In genomic region chr3:8942746-8943488, GRCh38 we compare ENCODE assay signal across 37 cellular contexts.
"Had no signal": no experiment of that assay in that cellular context is flagged by ENCODE, and none has a peak within 500 bp of the region (broad histone marks: within the 10 kb centered on the region; RNA-seq: fewer than 3 reads in every experiment).

No MANE protein-coding gene starts in this region.

- H3K27ac Mint-ChIP-seq: activated naive CD4-positive, alpha-beta T cell treated with anti-CD3 and anti-CD28 coated beads for 36 hours; activated naive CD4-positive, alpha-beta T cell treated with anti-CD3 and anti-CD28 coated beads, Interleukin-2, amount 10 ng/mL, durations not matched to agents 7 days and 5 days; activated naive CD4-positive, alpha-beta T cell treated with anti-CD3 and anti-CD28 coated beads, Interleukin-2, amount 50 U/mL, for 24 hours; activated naive CD4-positive, alpha-beta T cell treated with anti-CD3 and anti-CD28 coated beads, Interleukin-2, amount 50 U/mL, for 72 hours; activated naive CD8-positive, alpha-beta T cell; activated naive CD8-positive, alpha-beta T cell treated with anti-CD3 and anti-CD28 coated beads for 36 hours; activated naive CD8-positive, alpha-beta T cell treated with anti-CD3 and anti-CD28 coated beads, Interleukin-2, amount 10 ng/mL, durations not matched to agents 7 days and 5 days; activated naive CD8-positive, alpha-beta T cell treated with anti-CD3 and anti-CD28 coated beads, Interleukin-2, amount 50 U/mL, for 24 hours; activated T-cell treated with anti-CD3 and anti-CD28 coated beads, Interleukin-2, amount 50 U/mL, for 24 hours; activated T-cell treated with anti-CD3 and anti-CD28 coated beads, Interleukin-2, amount 50 U/mL, for 72 hours; activated T-helper 1 cell treated with anti-CD3 and anti-CD28 coated beads, Interleukin-12 subunit alpha, Interleukin-12 subunit beta, Interleukin-2, Interleukin-4 antibody, amounts not matched to agents 30 ng/mL and 10 ng/mL and 1 ng/mL, durations not matched to agents 14 hours and 24 hours and 36 hours; activated T-helper 17 cell treated with anti-CD3 and anti-CD28 coated beads, Interleukin-2, amount 50 U/mL, for 72 hours; activated T-helper 2 cell treated with anti-CD3 and anti-CD28 coated beads, Interferon-gamma antibody, Interleukin-2, Interleukin-4, amounts not matched to agents 10 μg/mL and 5 μg/mL and 100 μg/mL, durations not matched to agents 14 hours and 24 hours and 36 hours; brain had no signal

- H3K4me3 ChIP-seq: adrenal gland, ascending aorta, body of pancreas, breast epithelium, cardiac muscle cell had no signal

- H3K4me3 Mint-ChIP-seq: activated naive CD4-positive, alpha-beta T cell treated with anti-CD3 and anti-CD28 coated beads for 36 hours; activated naive CD4-positive, alpha-beta T cell treated with anti-CD3 and anti-CD28 coated beads, Interleukin-2, amount 10 ng/mL, durations not matched to agents 7 days and 5 days; activated naive CD4-positive, alpha-beta T cell treated with anti-CD3 and anti-CD28 coated beads, Interleukin-2, amount 50 U/mL, for 24 hours; activated naive CD8-positive, alpha-beta T cell; activated naive CD8-positive, alpha-beta T cell treated with anti-CD3 and anti-CD28 coated beads for 36 hours; activated naive CD8-positive, alpha-beta T cell treated with anti-CD3 and anti-CD28 coated beads, Interleukin-2, amount 10 ng/mL, durations not matched to agents 7 days and 5 days; activated naive CD8-positive, alpha-beta T cell treated with anti-CD3 and anti-CD28 coated beads, Interleukin-2, amount 50 U/mL, for 24 hours; activated T-cell treated with anti-CD3 and anti-CD28 coated beads, Interleukin-2, amount 50 U/mL, for 24 hours; activated T-cell treated with anti-CD3 and anti-CD28 coated beads, Interleukin-2, amount 50 U/mL, for 4 hours; activated T-cell treated with anti-CD3 and anti-CD28 coated beads, Interleukin-2, amount 50 U/mL, for 72 hours; activated T-helper 1 cell treated with anti-CD3 and anti-CD28 coated beads, Interleukin-12 subunit alpha, Interleukin-12 subunit beta, Interleukin-2, Interleukin-4 antibody, amounts not matched to agents 30 ng/mL and 10 ng/mL and 1 ng/mL, durations not matched to agents 14 hours and 24 hours and 36 hours; activated T-helper 17 cell treated with anti-CD3 and anti-CD28 coated beads, Interleukin-2, amount 50 U/mL, for 72 hours; brain; central memory CD8-positive, alpha-beta T cell had no signal

- H3K36me3 ChIP-seq: adrenal gland had no signal

- H3K27me3 Mint-ChIP-seq: activated naive CD4-positive, alpha-beta T cell treated with anti-CD3 and anti-CD28 coated beads, Interleukin-2, amount 10 ng/mL, durations not matched to agents 7 days and 5 days; activated naive CD4-positive, alpha-beta T cell treated with anti-CD3 and anti-CD28 coated beads, Interleukin-2, amount 50 U/mL, for 24 hours; activated naive CD8-positive, alpha-beta T cell; activated naive CD8-positive, alpha-beta T cell treated with anti-CD3 and anti-CD28 coated beads for 36 hours; activated naive CD8-positive, alpha-beta T cell treated with anti-CD3 and anti-CD28 coated beads, Interleukin-2, amount 10 ng/mL, durations not matched to agents 7 days and 5 days; activated naive CD8-positive, alpha-beta T cell treated with anti-CD3 and anti-CD28 coated beads, Interleukin-2, amount 50 U/mL, for 24 hours; activated T-cell treated with anti-CD3 and anti-CD28 coated beads, Interleukin-2, amount 50 U/mL, for 24 hours; activated T-helper 17 cell treated with anti-CD3 and anti-CD28 coated beads, Interleukin-2, amount 50 U/mL, for 72 hours; brain; central memory CD8-positive, alpha-beta T cell had no signal

- DNase-seq: activated effector memory CD4-positive, alpha-beta T cell treated with anti-CD3 and anti-CD28 coated beads, Interleukin-2, amount 50 U/mL, for 16 hours; activated effector memory CD4-positive, alpha-beta T cell treated with Interleukin-2 at 50 U/mL for 16 hours; activated gamma-delta T cell; activated gamma-delta T cell treated with Interleukin-2 at 50 U/mL for 16 hours; activated naive CD4-positive, alpha-beta T cell; activated naive CD4-positive, alpha-beta T cell treated with anti-CD3 and anti-CD28 coated beads for 36 hours; activated naive CD4-positive, alpha-beta T cell treated with anti-CD3 and anti-CD28 coated beads, Interleukin-2, amount 10 ng/mL, durations not matched to agents 7 days and 5 days; activated naive CD4-positive, alpha-beta T cell treated with anti-CD3 and anti-CD28 coated beads, Interleukin-2, amount 50 U/mL, for 16 hours; activated naive CD4-positive, alpha-beta T cell treated with Interleukin-2 at 50 U/mL for 16 hours; activated naive CD8-positive, alpha-beta T cell treated with anti-CD3 and anti-CD28 coated beads for 36 hours; activated naive CD8-positive, alpha-beta T cell treated with anti-CD3 and anti-CD28 coated beads, Interleukin-2, amount 10 ng/mL, durations not matched to agents 7 days and 5 days; activated naive CD8-positive, alpha-beta T cell treated with anti-CD3 and anti-CD28 coated beads, Interleukin-2, amount 50 U/mL, for 24 hours; activated T-cell treated with anti-CD3 and anti-CD28 coated beads, Interleukin-2, amount 50 U/mL, for 24 hours; activated T-cell treated with anti-CD3 and anti-CD28 coated beads, Interleukin-2, amount 50 U/mL, for 4 hours; activated T-cell treated with anti-CD3 and anti-CD28 coated beads, Interleukin-2, amount 50 U/mL, for 48 hours; activated T-cell treated with anti-CD3 and anti-CD28 coated beads, Interleukin-2, amount 50 U/mL, for 72 hours; adrenal gland; amniotic stem cell; amygdala; anterior cingulate cortex; aorta; body of pancreas; brain microvascular endothelial cell; caudate nucleus; central memory CD4-positive, alpha-beta T cell; cerebellar nuclear complex had no signal

- H3K27ac ChIP-seq: adrenal gland, ascending aorta, body of pancreas, brain microvascular endothelial cell, breast epithelium, cardiac muscle cell had no signal

- H3K4me1 Mint-ChIP-seq: activated naive CD4-positive, alpha-beta T cell treated with anti-CD3 and anti-CD28 coated beads, Interleukin-2, amount 50 U/mL, for 24 hours; activated naive CD8-positive, alpha-beta T cell treated with anti-CD3 and anti-CD28 coated beads for 36 hours; activated naive CD8-positive, alpha-beta T cell treated with anti-CD3 and anti-CD28 coated beads, Interleukin-2, amount 10 ng/mL, durations not matched to agents 7 days and 5 days; activated naive CD8-positive, alpha-beta T cell treated with anti-CD3 and anti-CD28 coated beads, Interleukin-2, amount 50 U/mL, for 24 hours; activated T-helper 17 cell treated with anti-CD3 and anti-CD28 coated beads, Interleukin-2, amount 50 U/mL, for 72 hours; brain; central memory CD8-positive, alpha-beta T cell had no signal

- H3K4me1 ChIP-seq: ascending aorta, body of pancreas, breast epithelium had no signal

- H3K27me3 ChIP-seq: adrenal gland, ascending aorta, body of pancreas, brain microvascular endothelial cell, breast epithelium, cardiac muscle cell had no signal

- H3K9me3 ChIP-seq: adrenal gland, ascending aorta, body of pancreas had no signal

- ATAC-seq: activated naive CD4-positive, alpha-beta T cell treated with anti-CD3 and anti-CD28 coated beads, Interleukin-2, amount 50 U/mL, for 72 hours; activated naive CD8-positive, alpha-beta T cell treated with anti-CD3 and anti-CD28 coated beads, Interleukin-2, amount 50 U/mL, for 24 hours; activated T-cell treated with anti-CD3 and anti-CD28 coated beads, Interleukin-2, amount 50 U/mL, for 4 hours; activated T-cell treated with anti-CD3 and anti-CD28 coated beads, Interleukin-2, amount 50 U/mL, for 72 hours; activated T-helper 17 cell treated with anti-CD3 and anti-CD28 coated beads, Interleukin-2, amount 50 U/mL, for 72 hours; body of pancreas had no signal
